ENCODE assay signal across 15 cellular contexts in genomic region chr7:80783688-80784327, GRCh38.
A peak's percentile ranks its signal among the peaks of the same experiment; 100 is the strongest.
DNase-seq lines count a peak whose midpoint lies in the region; ATAC-seq, FAIRE-seq and TF ChIP-seq lines count a peak whose summit lies in the region.
"Had no signal": no experiment of that assay in that cellular context is flagged by ENCODE, and none has a peak within 500 bp of the region (broad histone marks: within the 10 kb centered on the region; RNA-seq: fewer than 3 reads in every experiment).

No MANE protein-coding gene starts in this region.

- peak; percentile 70 for FAIRE-seq in D721Med (lab: Jason Lieb, UNC)
- FAIRE-seq: K562 had no signal

- no peak overlapping the region for H3K4me3 Mint-ChIP-seq in endodermal cell
- H3K4me3 Mint-ChIP-seq: activated CD4-positive, alpha-beta memory T cell treated with anti-CD3 and anti-CD28 coated beads for 36 hours; naive thymus-derived CD8-positive, alpha-beta T cell; T-helper 17 cell had no signal

- H3K4me2 ChIP-seq in PC-3 (ENCODE audit: low read length) (peak overlapping the region; percentile 53), osteoblast (ENCODE audit: insufficient read depth, low read length) (peak overlapping the region; percentile 54)

- H3K27me3 ChIP-seq in PC-3 (ENCODE audit: low read length) (no peaks in the 10 kb centered on the region), endodermal cell (ENCODE audit: control insufficient read depth, insufficient read depth, low read length, poor library complexity, severe bottlenecking) (no peaks in the 10 kb centered on the region), osteoblast (ENCODE audit: insufficient read depth, low read length) (no peaks in the 10 kb centered on the region)
- H3K27me3 ChIP-seq: esophagus squamous epithelium had no signal

- peak overlapping the region; percentile 30; the same call in 1 of the 2 replicates for H3K9ac ChIP-seq in PC-3 (ENCODE audit: low read length)
- H3K9ac ChIP-seq in endodermal cell (ENCODE audit: extremely low read depth, low read length, poor library complexity, severe bottlenecking), result no peak overlapping the region

- H3K9me3 ChIP-seq in PC-3 (ENCODE audit: low read length) (no peaks in the 10 kb centered on the region), endodermal cell (ENCODE audit: control insufficient read depth, low read length) (no peaks in the 10 kb centered on the region), osteoblast (ENCODE audit: low read depth, low read length) (no peaks in the 10 kb centered on the region)
- H3K9me3 ChIP-seq: esophagus squamous epithelium had no signal

- DNase-seq in D721Med (ENCODE audit: insufficient read length, low spot score) (no peak), PC-3 (peak; percentile 68), endodermal cell (no peak), osteoblast (ENCODE audit: insufficient read length, low spot score, missing footprints) (peak; percentile 70), NCI-H128 (lab: John Stamatoyannopoulos, UW; ENCODE audit: unreplicated experiment) (no peak), SIG-M5 treated with dmso at 0.1 percent for 504 hours (lab: John Stamatoyannopoulos, UW; ENCODE audit: unreplicated experiment) (no peak), NOMO-1 treated with dmso at 0.1 percent for 144 hours (lab: John Stamatoyannopoulos, UW; ENCODE audit: unreplicated experiment) (no peak), NCI-H146 (lab: John Stamatoyannopoulos, UW) (no peak)
- DNase-seq: activated CD4-positive, alpha-beta memory T cell treated with anti-CD3 and anti-CD28 coated beads for 36 hours; activated effector memory CD4-positive, alpha-beta T cell treated with anti-CD3 and anti-CD28 coated beads, Interleukin-2, amount 50 U/mL, for 16 hours; esophagus squamous epithelium; islet precursor cell; naive thymus-derived CD8-positive, alpha-beta T cell; T-helper 17 cell had no signal

- 92% methylated on average over 2 of the region's 2 CpGs; no CpG with 5 or more reads in 1 of the 2 experiments for WGBS in endodermal cell (ENCODE audit: insufficient coverage in 1 of 2, insufficient read length in 1 of 2), 2 experiments

- POLR2A ChIA-PET in PC-3 (lab: Charles Lee; ENCODE audit: unreplicated experiment), result no interaction called here

- CTCF ChIA-PET in PC-3 (lab: Charles Lee), result no interaction called here

- H3K9me3 Mint-ChIP-seq in endodermal cell, result no peaks in the 10 kb centered on the region

- BruUV-seq in PC-3 (replicated peaks; lab: Mats Ljungman, UMichigan), result no TSS peak

- no peaks in the 10 kb centered on the region for H3K36me3 Mint-ChIP-seq in endodermal cell (ENCODE audit: low read depth)
- H3K36me3 Mint-ChIP-seq: activated CD4-positive, alpha-beta memory T cell treated with anti-CD3 and anti-CD28 coated beads for 36 hours; naive thymus-derived CD8-positive, alpha-beta T cell had no signal

- no peak for TF ChIP-seq CTCF in D721Med (IDR thresholded peaks at IDR 0.05; ENCODE audit: insufficient read depth, missing control alignments)
- TF ChIP-seq CTCF in PC-3 (conservative IDR thresholded peaks at IDR 0.05; ENCODE audit: low read depth, low read length), result no peak
- no peak for TF ChIP-seq CTCF in endodermal cell (conservative IDR thresholded peaks at IDR 0.05)
- no peak for TF ChIP-seq CTCF in osteoblast (IDR thresholded peaks at IDR 0.05; ENCODE audit: extremely low read depth, low read depth, low read length)

- H3K36me3 ChIP-seq in PC-3 (ENCODE audit: low read depth, low read length) (peaks cover 2% of the 10 kb centered on the region; the same call in 1 of the 2 replicates), endodermal cell (ENCODE audit: control insufficient read depth, insufficient read depth, low read length) (no peaks in the 10 kb centered on the region), osteoblast (ENCODE audit: insufficient read depth, low read length) (peaks cover 12% of the 10 kb centered on the region)
- H3K36me3 ChIP-seq: esophagus squamous epithelium had no signal

- H3K79me2 ChIP-seq in PC-3 (ENCODE audit: low read length) (no peaks in the 10 kb centered on the region), osteoblast (ENCODE audit: insufficient read depth, low read length) (no peaks in the 10 kb centered on the region)

- intact Hi-C loops in PC-3 (cut with micrococcal nuclease), result loop anchor here (5.0 kb wide), 2 partner anchors 87 to 118 kb away; no protein-coding TSS in a partner anchor

- peak; percentile 69 for ATAC-seq in PC-3
- ATAC-seq: K562; naive thymus-derived CD8-positive, alpha-beta T cell; T-helper 17 cell had no signal

- peaks cover 11% of the 10 kb centered on the region for H3K4me1 Mint-ChIP-seq in endodermal cell
- H3K4me1 Mint-ChIP-seq: naive thymus-derived CD8-positive, alpha-beta T cell; T-helper 17 cell had no signal

- H3K4me1 ChIP-seq in PC-3 (ENCODE audit: insufficient read depth, low read length) (peaks cover 55% of the 10 kb centered on the region), endodermal cell (ENCODE audit: control insufficient read depth, insufficient read depth, low read length) (peaks cover 10% of the 10 kb centered on the region), osteoblast (ENCODE audit: insufficient read depth, low read length) (peaks cover 53% of the 10 kb centered on the region)

- H2AFZ ChIP-seq in PC-3 (ENCODE audit: low read length), result no peak overlapping the region
- H2AFZ ChIP-seq in osteoblast (ENCODE audit: low read length), result no peak overlapping the region

- no peaks in the 10 kb centered on the region for H3K9me2 ChIP-seq in PC-3 (replicated peaks; ENCODE audit: low read length)

- no peak overlapping the region for H3K27ac Mint-ChIP-seq in endodermal cell
- H3K27ac Mint-ChIP-seq: activated CD4-positive, alpha-beta memory T cell treated with anti-CD3 and anti-CD28 coated beads for 36 hours; naive thymus-derived CD8-positive, alpha-beta T cell; T-helper 17 cell had no signal

- peaks cover 3% of the 10 kb centered on the region for H3K27me3 Mint-ChIP-seq in endodermal cell (ENCODE audit: insufficient read depth)
- H3K27me3 Mint-ChIP-seq: activated CD4-positive, alpha-beta memory T cell treated with anti-CD3 and anti-CD28 coated beads for 36 hours; T-helper 17 cell had no signal

- peak overlapping the region; percentile 64 for H3K27ac ChIP-seq in PC-3 (ENCODE audit: low read length)
- peak overlapping the region; percentile 81 for H3K27ac ChIP-seq in endodermal cell (ENCODE audit: low read depth, low read length)
- peak overlapping the region; percentile 52 for H3K27ac ChIP-seq in osteoblast (ENCODE audit: low read depth, low read length)

- H3K4me3 ChIP-seq in PC-3 (ENCODE audit: low read length) (no peak overlapping the region), endodermal cell (ENCODE audit: low read length) (no peak overlapping the region), osteoblast (ENCODE audit: insufficient read depth, low read length) (no peak overlapping the region)
- H3K4me3 ChIP-seq: esophagus squamous epithelium, K562 had no signal

- no peaks in the 10 kb centered on the region for H4K20me1 ChIP-seq in PC-3 (ENCODE audit: low read length)
- no peaks in the 10 kb centered on the region for H4K20me1 ChIP-seq in osteoblast (ENCODE audit: insufficient read depth, low read length)

- no peaks in the 10 kb centered on the region for H3F3A ChIP-seq in PC-3 (ENCODE audit: low read length, unreplicated experiment)

Comparison
In these comparisons a context has a peak if more than half of its experiments do, and no peak if none do; other contexts are left out.
1. DNase-seq: peak in PC-3 (single experiment) and osteoblast (single experiment); none in D721Med (single experiment), endodermal cell (single experiment), NCI-H128 (single experiment), SIG-M5 treated with dmso at 0.1 percent for 504 hours (single experiment), NOMO-1 treated with dmso at 0.1 percent for 144 hours (single experiment) and NCI-H146 (single experiment).
2. Peak in every context shown above with its lines, with median percentiles within 50 percentile points of each other: H3K27ac ChIP-seq.